12 cellular contexts compared by ENCODE assay signal in genomic region chr16:2539168-2539837, GRCh38. TPM values are rescaled to one million over a fixed set of nuclear protein-coding genes. Genes with fewer than 3 reads are reported as not detected.
DNase-seq lines count a peak whose midpoint lies in the region; ATAC-seq and TF ChIP-seq lines count a peak whose summit lies in the region.
"Not testable (repeated sequence)": the region's sequence is repeated elsewhere in the genome, so short reads cannot be mapped to it uniquely, and the experiment has no call there.
"Had no signal": no experiment of that assay in that cellular context is flagged by ENCODE, and none has a peak within 500 bp of the region (broad histone marks: within the 10 kb centered on the region; RNA-seq: fewer than 3 reads in every experiment).

No MANE protein-coding gene starts in this region.

- peak overlapping the region; percentile 73 for H3K27ac ChIP-seq in C4-2B
- not testable (repeated sequence) for H3K27ac ChIP-seq in Panc1 (ENCODE audit: low read length)

- H3K4me3 Mint-ChIP-seq in activated T-helper 17 cell treated with anti-CD3 and anti-CD28 coated beads, Interleukin-2, amount 50 U/mL, for 72 hours: peak overlapping the region; percentile 89
- peak overlapping the region; percentile 76 for H3K4me3 Mint-ChIP-seq in dendritic cell treated with granulocyte-macrophage colony-stimulating factor and Interleukin-4, amounts not matched to agents 40 ng/mL and 50 ng/mL, for 4 days
- H3K4me3 Mint-ChIP-seq in nephron: peak overlapping the region; percentile 80 to 87 (median 85)
- H3K4me3 Mint-ChIP-seq in stimulated activated naive B cell treated with anti-CD40 and anti-IgM and Interleukin-4, amounts not matched to agents 10 μg/mL and 1 μg/mL and 100 μg/mL, for 72 hours: peak overlapping the region; percentile 86 to 88

- BruUV-seq in Panc1 (replicated peaks; lab: Mats Ljungman, UMichigan): TSS peak; percentile 69

- H3K9me3 Mint-ChIP-seq in activated T-helper 17 cell treated with anti-CD3 and anti-CD28 coated beads, Interleukin-2, amount 50 U/mL, for 72 hours; dendritic cell treated with granulocyte-macrophage colony-stimulating factor and Interleukin-4, amounts not matched to agents 40 ng/mL and 50 ng/mL, for 4 days; nephron; stimulated activated naive B cell treated with anti-CD40 and anti-IgM and Interleukin-4, amounts not matched to agents 10 μg/mL and 1 μg/mL and 100 μg/mL, for 72 hours: not testable (repeated sequence)

- H3K27me3 Mint-ChIP-seq in activated T-helper 17 cell treated with anti-CD3 and anti-CD28 coated beads, Interleukin-2, amount 50 U/mL, for 72 hours; dendritic cell treated with granulocyte-macrophage colony-stimulating factor and Interleukin-4, amounts not matched to agents 40 ng/mL and 50 ng/mL, for 4 days; nephron (ENCODE audit: low read depth); stimulated activated naive B cell treated with anti-CD40 and anti-IgM and Interleukin-4, amounts not matched to agents 10 μg/mL and 1 μg/mL and 100 μg/mL, for 72 hours: not testable (repeated sequence)

- H3K4me3 ChIP-seq in HFF-Myc (replicated peaks; ENCODE audit: low read depth, low read length) (peak overlapping the region; percentile 53), Panc1 (ENCODE audit: low read depth in 2 of 2, low read length in 2 of 2) (peak overlapping the region; percentile 47 to 61)

- POLR2A ChIA-PET in Panc1 (lab: Charles Lee): not testable (repeated sequence)

- peak overlapping the region; percentile 84 for H3K27ac Mint-ChIP-seq in activated T-helper 17 cell treated with anti-CD3 and anti-CD28 coated beads, Interleukin-2, amount 50 U/mL, for 72 hours
- H3K27ac Mint-ChIP-seq in dendritic cell treated with granulocyte-macrophage colony-stimulating factor and Interleukin-4, amounts not matched to agents 40 ng/mL and 50 ng/mL, for 4 days: peak overlapping the region; percentile 49
- H3K27ac Mint-ChIP-seq in nephron: peak overlapping the region in 1 of 3 experiments; percentile 13
- H3K27ac Mint-ChIP-seq in stimulated activated naive B cell treated with anti-CD40 and anti-IgM and Interleukin-4, amounts not matched to agents 10 μg/mL and 1 μg/mL and 100 μg/mL, for 72 hours: peak overlapping the region; percentile 83

- H3K4me1 ChIP-seq in Panc1 (ENCODE audit: control insufficient read depth, insufficient read depth, low read length): not testable (repeated sequence)

- not testable (repeated sequence) for H3K9me3 ChIP-seq in Panc1 (ENCODE audit: control insufficient read depth, insufficient read depth, low read depth, low read length)

- H3K4me1 Mint-ChIP-seq in activated T-helper 17 cell treated with anti-CD3 and anti-CD28 coated beads, Interleukin-2, amount 50 U/mL, for 72 hours: peaks cover 20% of the 10 kb centered on the region
- peaks cover 60% of the 10 kb centered on the region for H3K4me1 Mint-ChIP-seq in dendritic cell treated with granulocyte-macrophage colony-stimulating factor and Interleukin-4, amounts not matched to agents 40 ng/mL and 50 ng/mL, for 4 days (ENCODE audit: low read depth)
- peaks cover 28% of the 10 kb centered on the region for H3K4me1 Mint-ChIP-seq in nephron
- H3K4me1 Mint-ChIP-seq in stimulated activated naive B cell treated with anti-CD40 and anti-IgM and Interleukin-4, amounts not matched to agents 10 μg/mL and 1 μg/mL and 100 μg/mL, for 72 hours: peaks cover 27 to 49% of the 10 kb centered on the region in 2 donors

- not testable (repeated sequence) for H3K36me3 ChIP-seq in Panc1 (ENCODE audit: control insufficient read depth, insufficient read depth, low read length)

- CTCF ChIA-PET in Panc1 (lab: Charles Lee): not testable (repeated sequence)

- in situ Hi-C loops in Panc1 (cut with HindIII; ENCODE audit: low pct_unique_long_range_greater_than_20kb, low sequenced_read_pairs): not testable (repeated sequence)

- ATAC-seq in Panc1; activated T-helper 17 cell treated with anti-CD3 and anti-CD28 coated beads, Interleukin-2, amount 50 U/mL, for 72 hours (replicated peaks); left ventricle myocardium superior; stimulated activated naive B cell treated with anti-CD40 and anti-IgM and Interleukin-4, amounts not matched to agents 10 μg/mL and 1 μg/mL and 100 μg/mL, for 72 hours (replicated peaks): not testable (repeated sequence)

- H3K36me3 Mint-ChIP-seq in activated T-helper 17 cell treated with anti-CD3 and anti-CD28 coated beads, Interleukin-2, amount 50 U/mL, for 72 hours (ENCODE audit: low read depth): peaks cover 38% of the 10 kb centered on the region
- H3K36me3 Mint-ChIP-seq in dendritic cell treated with granulocyte-macrophage colony-stimulating factor and Interleukin-4, amounts not matched to agents 40 ng/mL and 50 ng/mL, for 4 days (ENCODE audit: low read depth): peaks cover 43% of the 10 kb centered on the region
- not testable (repeated sequence) for H3K36me3 Mint-ChIP-seq in nephron (ENCODE audit: low read depth)
- peaks cover 7 to 10% of the 10 kb centered on the region in 2 donors for H3K36me3 Mint-ChIP-seq in stimulated activated naive B cell treated with anti-CD40 and anti-IgM and Interleukin-4, amounts not matched to agents 10 μg/mL and 1 μg/mL and 100 μg/mL, for 72 hours

- not testable (repeated sequence) for TF ChIP-seq CTCF in C4-2B (conservative IDR thresholded peaks at IDR 0.05); HFF-Myc (IDR thresholded peaks at IDR 0.05; ENCODE audit: low read depth, low read length, missing control alignments); Panc1 (IDR thresholded peaks at IDR 0.05); nephron (IDR thresholded peaks at IDR 0.05; ENCODE audit: unreplicated experiment in 3 of 3)

- not testable (repeated sequence) for DNase-seq in HFF-Myc (ENCODE audit: extremely low read depth, low read depth); Panc1 (ENCODE audit: low read depth, low spot score); stimulated activated naive B cell treated with anti-CD40 and anti-IgM and Interleukin-4, amounts not matched to agents 10 μg/mL and 1 μg/mL and 100 μg/mL, for 72 hours
- DNase-seq in left ventricle myocardium superior: peak; percentile 16

- intact Hi-C loops in Panc1 (cut with micrococcal nuclease; ENCODE audit: unreplicated experiment); dendritic cell treated with granulocyte-macrophage colony-stimulating factor and Interleukin-4, amounts not matched to agents 40 ng/mL and 50 ng/mL, for 4 days (cut with micrococcal nuclease); left ventricle myocardium superior (cut with micrococcal nuclease): not testable (repeated sequence)

- H3K27me3 ChIP-seq in Panc1 (ENCODE audit: control insufficient read depth, insufficient read depth, low read length): not testable (repeated sequence)

RNA-seq across cellular contexts. Expression of gene PDPK1, which starts 1.5 kb away (rescaled TPM):
- total RNA-seq in Panc1 (2021; ENCODE audit: unreplicated experiment): 43.2 TPM
- 19.8 TPM for polyA plus RNA-seq in Panc1 (2012; ENCODE audit: insufficient read length)
- total RNA-seq in activated T-helper 17 cell treated with anti-CD3 and anti-CD28 coated beads, Interleukin-2, amount 50 U/mL, for 72 hours: 10 to 100 TPM; 52.1 to 67.7 TPM
- total RNA-seq in left ventricle myocardium superior: 43.1 TPM

RNA-seq across cellular contexts. Expression of gene CEMP1, which starts 8.1 kb away (rescaled TPM):
- total RNA-seq in Panc1 (2021; ENCODE audit: unreplicated experiment) (not detected), left ventricle myocardium superior (not detected)
- 9.1 TPM for polyA plus RNA-seq in Panc1 (2012; ENCODE audit: insufficient read length)
- total RNA-seq in activated T-helper 17 cell treated with anti-CD3 and anti-CD28 coated beads, Interleukin-2, amount 50 U/mL, for 72 hours: not detected
- total RNA-seq: dermis microvascular lymphatic vessel endothelial cell, H7, kidney epithelial cell, subcutaneous adipose tissue had no signal

RNA-seq across cellular contexts. Expression of gene AMDHD2, which starts 19.1 kb away (rescaled TPM):
- total RNA-seq in Panc1 (2021; ENCODE audit: unreplicated experiment) (87.5 TPM), left ventricle myocardium superior (15.8 TPM)
- 56.9 TPM for polyA plus RNA-seq in Panc1 (2012; ENCODE audit: insufficient read length)
- 10 to 100 TPM; 39.6 to 54.5 TPM for total RNA-seq in activated T-helper 17 cell treated with anti-CD3 and anti-CD28 coated beads, Interleukin-2, amount 50 U/mL, for 72 hours

RNA-seq across cellular contexts. Expression of gene ATP6V0C, which starts 25.6 kb away (rescaled TPM):
- total RNA-seq in Panc1 (2021; ENCODE audit: unreplicated experiment) (282 TPM), left ventricle myocardium superior (150 TPM)
- polyA plus RNA-seq in Panc1 (2012; ENCODE audit: insufficient read length): 497 TPM
- total RNA-seq in activated T-helper 17 cell treated with anti-CD3 and anti-CD28 coated beads, Interleukin-2, amount 50 U/mL, for 72 hours: 100 to 1,000 TPM in 1 of 2 donors, 10 to 100 TPM in 1; 98.5 to 128 TPM
